ENCODE assay signal across 33 cellular contexts in the genomic region with DNA sequence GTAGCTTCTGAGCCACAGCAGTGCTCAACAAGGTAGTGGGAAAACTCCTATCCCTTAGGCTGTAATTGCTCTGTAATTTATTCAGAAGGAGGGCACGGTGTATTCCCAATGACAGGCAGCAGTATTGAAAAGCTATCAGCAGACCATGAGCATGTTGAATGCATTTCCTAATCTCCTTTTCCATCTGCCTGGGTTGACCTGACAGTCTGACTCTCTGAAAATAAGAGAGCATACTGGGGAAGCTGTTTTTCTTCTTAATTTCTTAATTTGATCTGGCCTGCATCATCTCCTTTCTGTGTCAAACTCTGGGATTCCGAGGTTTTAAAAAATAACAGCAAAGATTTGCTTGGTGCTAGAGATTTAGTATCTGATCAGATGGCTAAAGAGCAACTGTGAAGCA.
"Had no signal": no experiment of that assay in that cellular context is flagged by ENCODE, and none has a peak within 500 bp of the region (broad histone marks: within the 10 kb centered on the region; RNA-seq: fewer than 3 reads in every experiment).

No MANE protein-coding gene starts in this region.

- H3K4me1 ChIP-seq: adrenal gland, body of pancreas, breast epithelium had no signal

- H3K27me3 ChIP-seq: adrenal gland, body of pancreas, brain microvascular endothelial cell, breast epithelium had no signal

- H3K27ac ChIP-seq: adrenal gland, body of pancreas, brain microvascular endothelial cell, breast epithelium, VCaP had no signal

- H3K9me3 ChIP-seq: adrenal gland, body of pancreas, breast epithelium had no signal

- FAIRE-seq: astrocyte, TTC549 had no signal

- DNase-seq: activated B cell treated with CpG ODN at 0.5 μM for 24 hours; activated CD4-positive, alpha-beta memory T cell treated with anti-CD3 and anti-CD28 coated beads for 36 hours; activated CD4-positive, alpha-beta T cell treated with anti-CD3 and anti-CD28 coated beads for 4 hours; activated CD4-positive, alpha-beta T cell treated with anti-CD3 and anti-CD28 coated beads, Interleukin-2, amount 10 ng/mL, durations not matched to agents 24 days and 14 days; activated CD4-positive, alpha-beta T cell treated with anti-CD3 and anti-CD28 coated beads, Interleukin-2, amount 50 U/mL, for 1 hour; activated CD4-positive, alpha-beta T cell treated with anti-CD3 and anti-CD28 coated beads, Interleukin-2, amount 50 U/mL, for 4 hours; activated CD4-positive, CD25-positive, alpha-beta regulatory T cell treated with anti-CD3 and anti-CD28 coated beads, Interleukin-2, amount 50 U/mL, for 72 hours; activated CD8-positive, alpha-beta memory T cell treated with anti-CD3 and anti-CD28 coated beads, Interleukin-2, amount 50 U/mL, for 4 hours; activated CD8-positive, alpha-beta T cell treated with anti-CD3 and anti-CD28 coated beads for 36 hours; activated effector memory CD4-positive, alpha-beta T cell treated with anti-CD3 and anti-CD28 coated beads, Interleukin-2, amount 50 U/mL, for 16 hours; activated gamma-delta T cell treated with Interleukin-2 at 50 U/mL for 16 hours; activated naive CD4-positive, alpha-beta T cell; activated naive CD4-positive, alpha-beta T cell treated with anti-CD3 and anti-CD28 coated beads for 36 hours; activated naive CD4-positive, alpha-beta T cell treated with anti-CD3 and anti-CD28 coated beads, Interleukin-2, amount 50 U/mL, for 16 hours; activated naive CD8-positive, alpha-beta T cell treated with anti-CD3 and anti-CD28 coated beads for 36 hours; activated T-cell treated with anti-CD3 and anti-CD28 coated beads for 4 hours; activated T-cell treated with anti-CD3 and anti-CD28 coated beads, Interleukin-2, amount 50 U/mL, for 1 hour; activated T-cell treated with anti-CD3 and anti-CD28 coated beads, Interleukin-2, amount 50 U/mL, for 4 hours; activated T-cell treated with anti-CD3 and anti-CD28 coated beads, Interleukin-2, amount 50 U/mL, for 72 hours; adrenal gland; amniotic stem cell; aorta; body of pancreas; brain microvascular endothelial cell; central memory CD4-positive, alpha-beta T cell; T-helper 2 cell; T-helper 9 cell had no signal

- H3K36me3 ChIP-seq: adrenal gland, brain microvascular endothelial cell, breast epithelium had no signal

- ATAC-seq: activated CD8-positive, alpha-beta T cell treated with anti-CD3 and anti-CD28 coated beads for 36 hours; activated naive CD4-positive, alpha-beta T cell treated with anti-CD3 and anti-CD28 coated beads, Interleukin-2, amount 50 U/mL, for 72 hours; activated T-cell treated with anti-CD3 and anti-CD28 coated beads, Interleukin-2, amount 50 U/mL, for 4 hours; activated T-cell treated with anti-CD3 and anti-CD28 coated beads, Interleukin-2, amount 50 U/mL, for 72 hours; activated T-helper 17 cell treated with anti-CD3 and anti-CD28 coated beads, Interleukin-2, amount 50 U/mL, for 72 hours; body of pancreas had no signal

- H3K4me3 ChIP-seq: adrenal gland, body of pancreas, breast epithelium had no signal
